ENCODE assay signal across 8 cellular contexts in the genomic region with DNA sequence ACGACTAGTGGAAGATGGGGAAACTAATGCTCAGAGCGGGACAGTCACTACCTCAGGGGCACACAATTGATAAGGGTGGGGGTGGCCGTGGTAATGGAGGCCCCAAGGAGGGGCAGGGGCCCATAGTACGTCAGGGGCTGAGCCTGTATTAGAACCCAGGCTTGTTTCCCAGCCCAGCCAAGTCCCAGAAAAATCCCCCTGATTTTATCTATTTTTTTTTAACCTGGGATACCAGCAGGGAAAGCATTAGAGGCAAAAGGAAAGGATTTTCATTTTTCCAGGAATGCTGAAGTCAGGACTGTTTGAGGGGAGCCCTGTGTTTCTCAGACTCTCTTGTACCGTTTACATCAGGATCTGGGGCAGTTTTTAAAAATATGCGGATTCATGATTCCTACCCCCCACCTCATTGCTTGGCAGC. TPM values are rescaled to one million over a fixed set of nuclear protein-coding genes. Genes with fewer than 3 reads are reported as not detected.
DNase-seq lines count a peak whose midpoint lies in the region; ATAC-seq lines count a peak whose summit lies in the region.

No MANE protein-coding gene starts in this region.

- no peaks in the 10 kb centered on the region for H3K9me3 Mint-ChIP-seq in T-helper 1 cell treated with Interleukin-12 subunit alpha and Interleukin-12 subunit beta and Interleukin-4 antibody, amounts not matched to agents 30 μg/mL and 1 μg/mL, for 36 hours
- no peaks in the 10 kb centered on the region for H3K9me3 Mint-ChIP-seq in activated naive CD8-positive, alpha-beta T cell treated with anti-CD3 and anti-CD28 coated beads for 36 hours

- peaks cover 12% of the 10 kb centered on the region for H3K4me1 Mint-ChIP-seq in T-helper 1 cell treated with Interleukin-12 subunit alpha and Interleukin-12 subunit beta and Interleukin-4 antibody, amounts not matched to agents 30 μg/mL and 1 μg/mL, for 36 hours (ENCODE audit: low read depth)
- peaks cover 24% of the 10 kb centered on the region for H3K4me1 Mint-ChIP-seq in activated naive CD8-positive, alpha-beta T cell treated with anti-CD3 and anti-CD28 coated beads for 36 hours

- H3K4me3 Mint-ChIP-seq in T-helper 1 cell treated with Interleukin-12 subunit alpha and Interleukin-12 subunit beta and Interleukin-4 antibody, amounts not matched to agents 30 μg/mL and 1 μg/mL, for 36 hours, result peak overlapping the region; percentile 97
- peak overlapping the region; percentile 99 for H3K4me3 Mint-ChIP-seq in activated naive CD8-positive, alpha-beta T cell treated with anti-CD3 and anti-CD28 coated beads for 36 hours

- no peaks in the 10 kb centered on the region for H3K27me3 Mint-ChIP-seq in T-helper 1 cell treated with Interleukin-12 subunit alpha and Interleukin-12 subunit beta and Interleukin-4 antibody, amounts not matched to agents 30 μg/mL and 1 μg/mL, for 36 hours (ENCODE audit: low read depth)
- H3K27me3 Mint-ChIP-seq in activated naive CD8-positive, alpha-beta T cell treated with anti-CD3 and anti-CD28 coated beads for 36 hours, result no peaks in the 10 kb centered on the region

- H3K27ac ChIP-seq in substantia nigra (ENCODE audit: low read depth, low read length, poor library complexity, severe bottlenecking), result peak overlapping the region; percentile 94

- no peak for ATAC-seq in GM19351 (IDR thresholded peaks at IDR 0.05; ENCODE audit: unreplicated experiment)

- peak overlapping the region; percentile 94 for H3K27ac Mint-ChIP-seq in T-helper 1 cell treated with Interleukin-12 subunit alpha and Interleukin-12 subunit beta and Interleukin-4 antibody, amounts not matched to agents 30 μg/mL and 1 μg/mL, for 36 hours
- H3K27ac Mint-ChIP-seq in activated naive CD8-positive, alpha-beta T cell treated with anti-CD3 and anti-CD28 coated beads for 36 hours, result peak overlapping the region; percentile 98

- peaks cover 3% of the 10 kb centered on the region for H3K36me3 Mint-ChIP-seq in T-helper 1 cell treated with Interleukin-12 subunit alpha and Interleukin-12 subunit beta and Interleukin-4 antibody, amounts not matched to agents 30 μg/mL and 1 μg/mL, for 36 hours (ENCODE audit: low read depth)
- H3K36me3 Mint-ChIP-seq in activated naive CD8-positive, alpha-beta T cell treated with anti-CD3 and anti-CD28 coated beads for 36 hours, result peaks cover 7% of the 10 kb centered on the region

- no peak for DNase-seq in T-helper 1 cell
- DNase-seq in activated naive CD8-positive, alpha-beta T cell treated with anti-CD3 and anti-CD28 coated beads for 36 hours, result no peak
- DNase-seq in inferior parietal cortex (ENCODE audit: extremely low spot score), result peak; percentile 11
- no peak for DNase-seq in substantia nigra (lab: John Stamatoyannopoulos, UW)
- DNase-seq in NCI-H2081 treated with DMSO at 0.1 percent for 48 hours (lab: John Stamatoyannopoulos, UW), result no peak
- no peak for DNase-seq in GM03348 (ENCODE audit: low spot score)

RNA-seq across cellular contexts. Expression of gene MYH7B, which starts 0.4 kb away (rescaled TPM):
- total RNA-seq in activated naive CD8-positive, alpha-beta T cell treated with anti-CD3 and anti-CD28 coated beads for 36 hours, result under 1 TPM; 0.30 to 0.33 TPM

RNA-seq across cellular contexts. Expression of gene GSS, which starts 0.4 kb away (rescaled TPM):
- 10 to 100 TPM; 48.0 to 50.3 TPM for total RNA-seq in activated naive CD8-positive, alpha-beta T cell treated with anti-CD3 and anti-CD28 coated beads for 36 hours
